Comparison of ENCODE assay signal across 24 cellular contexts in the genomic region with DNA sequence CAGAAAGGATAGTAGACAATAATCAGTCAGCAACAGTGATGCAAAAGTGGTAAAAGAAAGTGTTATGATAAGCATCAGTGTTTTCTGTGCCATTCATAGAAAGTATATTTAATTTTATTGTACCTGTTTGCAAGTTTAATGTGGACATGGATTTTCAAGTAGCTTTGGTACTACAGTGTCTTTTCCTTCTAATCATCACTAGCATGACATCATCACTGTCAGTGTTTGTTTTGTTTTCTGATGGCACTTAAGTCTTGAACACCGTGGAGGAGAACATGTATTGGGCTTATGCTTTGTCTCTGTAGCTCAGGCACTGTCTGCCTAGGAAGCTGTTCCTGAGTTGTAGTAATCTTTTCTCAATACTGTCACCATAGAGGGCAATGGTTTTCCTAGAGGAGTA. TPM values are rescaled to one million over a fixed set of nuclear protein-coding genes. Genes with fewer than 3 reads are reported as not detected.
DNase-seq lines count a peak whose midpoint lies in the region; ATAC-seq, FAIRE-seq and TF ChIP-seq lines count a peak whose summit lies in the region.
"Had no signal": no experiment of that assay in that cellular context is flagged by ENCODE, and none has a peak within 500 bp of the region (broad histone marks: within the 10 kb centered on the region; RNA-seq: fewer than 3 reads in every experiment).

No MANE protein-coding gene starts in this region.

- no peak for TF ChIP-seq EP300 in HepG2 (IDR thresholded peaks at IDR 0.05; ENCODE audit: low read depth in 2 of 2, low read length in 2 of 2)
- TF ChIP-seq EP300 in HepG2 (CRISPR knock-in tag; IDR thresholded peaks at IDR 0.05; ENCODE audit: borderline replicate concordance), result no peak

- H4K20me1 ChIP-seq in HepG2 (ENCODE audit: insufficient read depth, low read length), result peaks cover 13% of the 10 kb centered on the region

- no peaks in the 10 kb centered on the region for H3K27me3 ChIP-seq in HepG2 (ENCODE audit: control insufficient read depth in 1 of 2, insufficient read depth in 2 of 2, low read length in 2 of 2)
- no peaks in the 10 kb centered on the region for H3K27me3 ChIP-seq in right lobe of liver
- H3K27me3 ChIP-seq: BLaER1 treated with 17β-estradiol and CSF1 and Interleukin-3, amounts not matched to agents 10 nM and 100 nM; heart right ventricle had no signal

- H3K9me3 Mint-ChIP-seq in effector memory CD8-positive, alpha-beta T cell, result no peaks in the 10 kb centered on the region
- H3K9me3 Mint-ChIP-seq in mesothelial cell of epicardium, result no peaks in the 10 kb centered on the region
- H3K9me3 Mint-ChIP-seq: activated CD8-positive, alpha-beta T cell treated with anti-CD3 and anti-CD28 coated beads for 36 hours; activated naive CD4-positive, alpha-beta T cell treated with anti-CD3 and anti-CD28 coated beads for 36 hours; T-helper 2 cell treated with Interferon-gamma antibody and Interleukin-4, amounts not matched to agents 5 μg/mL and 100 μg/mL, for 36 hours had no signal

- no peak for TF ChIP-seq POLR2A in HepG2 (IDR thresholded peaks at IDR 0.05; ENCODE audit: insufficient read depth in 1 of 2, low read depth in 2 of 2, low read length in 2 of 2)
- TF ChIP-seq POLR2A in right lobe of liver (IDR thresholded peaks at IDR 0.05), result no peak

- CTCF ChIA-PET in HepG2 (lab: Yijun Ruan, JAX; ENCODE audit: low intra/inter-chr PET ratio, low total read pairs), result no interaction called here

- no peak overlapping the region for H3K9ac ChIP-seq in HepG2 (ENCODE audit: insufficient read depth, low read depth, low read length)
- H3K9ac ChIP-seq: BLaER1 treated with 17β-estradiol and CSF1 and Interleukin-3, amounts not matched to agents 10 nM and 100 nM had no signal

- peaks cover 28 to 87% of the 10 kb centered on the region in 2 experiments for H3K36me3 ChIP-seq in HepG2 (replicated peaks in 1 of 2; ENCODE audit: control insufficient read depth in 1 of 2, insufficient read depth in 2 of 2, low read length in 2 of 2)
- peaks cover 34 to 100% (median 57%) of the 10 kb centered on the region in 4 donors for H3K36me3 ChIP-seq in right lobe of liver

- H3K79me2 ChIP-seq in HepG2 (ENCODE audit: insufficient read depth, low read length), result peaks cover 29% of the 10 kb centered on the region

- FAIRE-seq in HepG2 (lab: Jason Lieb, UNC), result no peak
- FAIRE-seq: D721Med, endometrium, urothelium cell line had no signal

- POLR2A ChIA-PET in HepG2 (lab: Yijun Ruan, JAX), result interaction anchor here (0.6 to 1.1 kb wide), 2 partner anchors 43 to 44 kb away, joined by 3 to 6 read pairs; no protein-coding TSS in a partner anchor

- H3K27me3 Mint-ChIP-seq in effector memory CD8-positive, alpha-beta T cell, result no peaks in the 10 kb centered on the region
- H3K27me3 Mint-ChIP-seq in mesothelial cell of epicardium (ENCODE audit: low read depth), result no peaks in the 10 kb centered on the region
- H3K27me3 Mint-ChIP-seq: activated CD8-positive, alpha-beta T cell treated with anti-CD3 and anti-CD28 coated beads for 36 hours had no signal

- no peak overlapping the region for H3K27ac ChIP-seq in HepG2 (ENCODE audit: extremely low read length, insufficient read depth, low read length)
- H3K27ac ChIP-seq in right lobe of liver, result no peak overlapping the region
- H3K27ac ChIP-seq: BLaER1 treated with 17β-estradiol and CSF1 and Interleukin-3, amounts not matched to agents 10 nM and 100 nM; heart right ventricle; left ventricle myocardium inferior had no signal

- peak overlapping the region; percentile 3 to 68 for H3K27ac Mint-ChIP-seq in effector memory CD8-positive, alpha-beta T cell
- H3K27ac Mint-ChIP-seq in mesothelial cell of epicardium, result no peak overlapping the region
- H3K27ac Mint-ChIP-seq: activated CD8-positive, alpha-beta T cell treated with anti-CD3 and anti-CD28 coated beads for 36 hours; activated naive CD4-positive, alpha-beta T cell treated with anti-CD3 and anti-CD28 coated beads for 36 hours; T-helper 2 cell treated with Interferon-gamma antibody and Interleukin-4, amounts not matched to agents 5 μg/mL and 100 μg/mL, for 36 hours had no signal

- intact Hi-C loops in HepG2 (cut with micrococcal nuclease; ENCODE audit: unreplicated experiment), result no loop called here
- intact Hi-C loops in right lobe of liver (cut with DNase I), result loop anchor here in 1 of 2 donors (5.0 kb wide), 1 partner anchor 52 kb away; no protein-coding TSS in a partner anchor

- in situ Hi-C loops in HepG2 (cut with HindIII; ENCODE audit: extremely low pct_ligation_motif_present, low pct_unique_long_range_greater_than_20kb), result no loop called here

- H3K9me3 ChIP-seq in HepG2 (ENCODE audit: low read length) (no peaks in the 10 kb centered on the region), right lobe of liver (no peaks in the 10 kb centered on the region)
- H3K9me3 ChIP-seq: BLaER1 treated with 17β-estradiol and CSF1 and Interleukin-3, amounts not matched to agents 10 nM and 100 nM; heart right ventricle; left ventricle myocardium inferior had no signal

- TF ChIP-seq RAD21 in HepG2 (CRISPR knock-in tag; IDR thresholded peaks at IDR 0.05), result no peak

- no peaks in the 10 kb centered on the region for H3K4me1 ChIP-seq in HepG2 (ENCODE audit: insufficient read depth, low read length)
- no peaks in the 10 kb centered on the region for H3K4me1 ChIP-seq in right lobe of liver
- H3K4me1 ChIP-seq: BLaER1 treated with 17β-estradiol and CSF1 and Interleukin-3, amounts not matched to agents 10 nM and 100 nM had no signal

- ATAC-seq in HepG2 (no peak), right lobe of liver (no peak), HG03175 (IDR thresholded peaks at IDR 0.05; ENCODE audit: unreplicated experiment) (no peak)
- no peak for ATAC-seq in effector memory CD8-positive, alpha-beta T cell (replicated peaks)
- ATAC-seq in activated CD4-positive, CD25-positive, alpha-beta regulatory T cell treated with anti-CD3 and anti-CD28 coated beads, Interleukin-2, amount 50 U/mL, for 24 hours, result no peak
- ATAC-seq: activated CD8-positive, alpha-beta T cell treated with anti-CD3 and anti-CD28 coated beads for 36 hours; SK-N-SH treated with all-trans-retinoic acid at 6 μM for 48 hours had no signal

- no TSS peak for BruUV-seq in HepG2 (replicated peaks; lab: Mats Ljungman, UMichigan)

- H3K4me1 Mint-ChIP-seq in effector memory CD8-positive, alpha-beta T cell (ENCODE audit: low read depth in 2 of 2), result peaks cover 0 to 22% of the 10 kb centered on the region in 2 donors
- H3K4me1 Mint-ChIP-seq in mesothelial cell of epicardium, result peaks cover 5% of the 10 kb centered on the region

- DNase-seq in HepG2 (ENCODE audit: low spot score) (no peak), right lobe of liver (no peak), NCI-H345 treated with DMSO at 0.1 percent for 48 hours (lab: John Stamatoyannopoulos, UW; ENCODE audit: unreplicated experiment) (peak; percentile 9), cortex of kidney (lab: John Stamatoyannopoulos, UW) (no peak), mesothelial cell of epicardium (ENCODE audit: low spot score in 2 of 2, unreplicated experiment in 2 of 2) (no peak)
- DNase-seq in effector memory CD8-positive, alpha-beta T cell, result no peak
- DNase-seq: ACHN; activated CD8-positive, alpha-beta T cell treated with anti-CD3 and anti-CD28 coated beads for 36 hours; activated naive CD4-positive, alpha-beta T cell treated with anti-CD3 and anti-CD28 coated beads for 36 hours; activated T-cell treated with anti-CD3 and anti-CD28 coated beads, Interleukin-2, amount 50 U/mL, for 1 hour; GF-D8; heart right ventricle; left ventricle myocardium inferior; NCI-H1105; NCI-H2107; RPMI8226 had no signal

- no peak overlapping the region for H3K4me2 ChIP-seq in HepG2 (ENCODE audit: low read depth, low read length)
- H3K4me2 ChIP-seq: BLaER1 treated with 17β-estradiol and CSF1 and Interleukin-3, amounts not matched to agents 10 nM and 100 nM had no signal

- no peak overlapping the region for H2AFZ ChIP-seq in HepG2 (ENCODE audit: low read length)

- H3K4me3 Mint-ChIP-seq in effector memory CD8-positive, alpha-beta T cell, result no peak overlapping the region
- H3K4me3 Mint-ChIP-seq in mesothelial cell of epicardium, result no peak overlapping the region
- H3K4me3 Mint-ChIP-seq: activated CD8-positive, alpha-beta T cell treated with anti-CD3 and anti-CD28 coated beads for 36 hours; activated naive CD4-positive, alpha-beta T cell treated with anti-CD3 and anti-CD28 coated beads for 36 hours; T-helper 2 cell treated with Interferon-gamma antibody and Interleukin-4, amounts not matched to agents 5 μg/mL and 100 μg/mL, for 36 hours had no signal

- H3K4me3 ChIP-seq in HepG2 (replicated peaks in 1 of 3; ENCODE audit: insufficient read depth in 1 of 3, low read depth in 2 of 3, low read length in 3 of 3), result no peak overlapping the region
- H3K4me3 ChIP-seq in right lobe of liver, result no peak overlapping the region
- H3K4me3 ChIP-seq: BLaER1 treated with 17β-estradiol and CSF1 and Interleukin-3, amounts not matched to agents 10 nM and 100 nM; heart right ventricle; left ventricle myocardium inferior had no signal

- WGBS in HepG2 (ENCODE audit: low lambda C conversion rate), result 76% methylated on average over 1 of the region's 1 CpG
- WGBS in right lobe of liver (ENCODE audit: insufficient coverage, low coverage, low lambda C conversion rate, missing lambda C conversion rate), result 13% methylated on average over 1 of the region's 1 CpG

- TF ChIP-seq CTCF in HepG2 (CRISPR knock-in tag; IDR thresholded peaks at IDR 0.05) (no peak), right lobe of liver (IDR thresholded peaks at IDR 0.05) (no peak), mesothelial cell of epicardium (IDR thresholded peaks at IDR 0.05; ENCODE audit: unreplicated experiment) (no peak)

- peaks cover 91% of the 10 kb centered on the region for H3K36me3 Mint-ChIP-seq in effector memory CD8-positive, alpha-beta T cell (ENCODE audit: insufficient read depth)
- peaks cover 49% of the 10 kb centered on the region for H3K36me3 Mint-ChIP-seq in mesothelial cell of epicardium

RNA-seq across cellular contexts. Expression of a gene that starts 41.9 kb away (rescaled TPM):
- total RNA-seq in HepG2 (2016; rRNA removed; fragmentation: Illumina TruSeq; extraction: Trizol), result 40.6 and 46.8 TPM in 2 replicates
- 26.3 and 27.9 TPM in 2 replicates for total RNA-seq in HepG2 (2016; cell fraction: cytosol; rRNA removed; fragmentation: Illumina TruSeq; extraction: Trizol; ENCODE audit: low read depth)
- total RNA-seq in HepG2 (2016; cell fraction: insoluble cytoplasmic fraction; rRNA removed; fragmentation: Illumina TruSeq; extraction: Trizol), result 35.8 and 43.9 TPM in 2 replicates
- total RNA-seq in HepG2 (2016; cell fraction: membrane; rRNA removed; fragmentation: Illumina TruSeq; extraction: Trizol), result 26.2 and 27.3 TPM in 2 replicates
- total RNA-seq in HepG2 (2016; cell fraction: nucleus; rRNA removed; fragmentation: Illumina TruSeq; extraction: Trizol), result 98.3 and 114 TPM in 2 replicates
- 79.8 and 95.8 TPM in 2 replicates for polyA plus RNA-seq in HepG2 (2011; rRNA removed)
- polyA plus RNA-seq in HepG2 (2011; cell fraction: cytosol; rRNA removed), result 26.9 and 32.4 TPM in 2 replicates
- polyA plus RNA-seq in HepG2 (2011; cell fraction: nucleus; rRNA removed), result 146 and 182 TPM in 2 replicates
- 71.2 and 71.4 TPM in 2 replicates for polyA plus RNA-seq in HepG2 (2012)
- polyA plus RNA-seq in HepG2 (2016; cell fraction: cytosol; fragmentation: Illumina TruSeq; extraction: Trizol; ENCODE audit: low read depth), result 1.9 and 2.5 TPM in 2 replicates
- 30.4 and 34.5 TPM in 2 replicates for polyA plus RNA-seq in HepG2 (2016; cell fraction: insoluble cytoplasmic fraction; fragmentation: Illumina TruSeq; extraction: Trizol; ENCODE audit: low read depth)
- 7.4 and 7.5 TPM in 2 replicates for polyA plus RNA-seq in HepG2 (2016; cell fraction: membrane; fragmentation: Illumina TruSeq; extraction: Trizol; ENCODE audit: low read depth)
- polyA plus RNA-seq in HepG2 (2016; cell fraction: nucleus; fragmentation: Illumina TruSeq; extraction: Trizol; ENCODE audit: insufficient read depth, low read depth), result 137 and 159 TPM in 2 replicates
- polyA minus RNA-seq in HepG2 (2011; rRNA and poly(A)+ RNA removed; ENCODE audit: low replicate concordance), result 83.8 and 106 TPM in 2 replicates
- 48.4 and 58.5 TPM in 2 replicates for polyA minus RNA-seq in HepG2 (2011; cell fraction: cytosol; rRNA and poly(A)+ RNA removed)
- 243 and 288 TPM in 2 replicates for polyA minus RNA-seq in HepG2 (2011; cell fraction: nucleus; rRNA and poly(A)+ RNA removed)
- 10 to 100 TPM; 38.7 to 71.4 (median 52.3) TPM for total RNA-seq in right lobe of liver
- total RNA-seq in mesothelial cell of epicardium, result 247 to 256 TPM (median 254 TPM) in 3 replicates
